In the genomic region with DNA sequence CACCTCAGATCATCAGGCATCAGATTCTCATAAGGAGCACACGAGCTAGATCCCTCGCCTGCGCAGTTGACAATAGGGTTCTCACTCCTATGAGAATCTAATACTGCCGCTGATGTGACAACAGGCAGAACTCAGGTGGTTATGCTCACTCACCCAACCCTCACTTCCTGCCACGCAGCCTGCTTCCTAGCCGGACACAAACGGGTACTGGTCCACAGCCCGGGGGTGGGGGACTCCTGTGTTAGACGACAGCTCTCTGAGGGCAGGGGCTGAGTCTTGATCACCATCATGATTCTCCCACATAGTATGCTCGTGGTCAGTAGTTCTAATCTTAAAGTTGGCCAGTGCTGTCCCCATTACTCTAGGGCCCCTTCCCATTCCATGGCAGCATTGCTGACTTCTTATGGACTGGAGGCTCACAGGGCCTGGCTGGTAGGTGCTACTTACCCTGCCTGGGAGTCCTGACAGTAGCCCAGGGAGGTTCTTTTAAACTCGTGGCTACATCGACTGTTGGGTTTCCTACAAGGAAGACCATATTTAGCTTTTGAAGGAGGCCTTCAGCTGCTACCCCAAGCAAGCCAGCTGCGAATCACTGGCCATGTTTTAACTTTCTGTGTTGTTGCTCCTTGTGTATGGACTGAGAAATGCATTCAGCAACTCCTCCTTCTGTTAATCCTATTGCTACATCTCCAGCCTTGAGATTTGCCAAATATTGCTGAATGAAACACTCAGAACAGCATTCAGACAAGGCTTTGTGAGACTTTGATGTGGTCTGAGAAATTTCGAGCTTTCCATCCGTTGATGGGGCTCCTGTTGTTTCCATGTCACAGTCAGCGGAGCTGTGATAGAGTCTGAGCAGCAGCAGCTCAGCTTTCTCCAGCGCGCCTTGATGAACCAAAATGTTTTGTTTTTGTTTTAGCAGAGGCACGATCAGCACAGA, we compare ENCODE assay signal across 21 cellular contexts.
DNase-seq lines count a peak whose midpoint lies in the region; ATAC-seq and TF ChIP-seq lines count a peak whose summit lies in the region.
"Had no signal": no experiment of that assay in that cellular context is flagged by ENCODE, and none has a peak within 500 bp of the region (broad histone marks: within the 10 kb centered on the region; RNA-seq: fewer than 3 reads in every experiment).

No MANE protein-coding gene starts in this region.

- H3K4me1 ChIP-seq in CD8-positive, alpha-beta T cell (ENCODE audit: insufficient read depth, low read length): peaks cover 21% of the 10 kb centered on the region
- H3K4me1 ChIP-seq in tibial artery (no peaks in the 10 kb centered on the region), heart left ventricle (peaks cover 0 to 11% (median 0%) of the 10 kb centered on the region in 12 donors)

- POLR2A ChIA-PET in CD8-positive, alpha-beta T cell (lab: Charles Lee): interaction anchor here (0.5 kb wide), 1 partner anchor 26 kb away, joined by 4 read pairs; no protein-coding TSS in a partner anchor

- WGBS in heart left ventricle, 4 donors: 89 to 92% (median 90%) methylated on average over 15 to 19 of the region's 19 CpGs

- H3K36me3 Mint-ChIP-seq in CD8-positive, alpha-beta T cell: peaks cover 8% of the 10 kb centered on the region
- no peaks in the 10 kb centered on the region for H3K36me3 Mint-ChIP-seq in activated T-helper 17 cell treated with anti-CD3 and anti-CD28 coated beads, Interleukin-2, amount 50 U/mL, for 72 hours (ENCODE audit: low read depth)
- peaks cover 2% of the 10 kb centered on the region for H3K36me3 Mint-ChIP-seq in chondrocyte (ENCODE audit: low read depth)
- H3K36me3 Mint-ChIP-seq: natural killer cell treated with Interleukin-12 subunit alpha and Interleukin-12 subunit beta and Interleukin-15 and Interleukin-18, amount 100 ng/mL, for 72 hours had no signal

- peaks cover 34% of the 10 kb centered on the region for H3K4me1 Mint-ChIP-seq in CD8-positive, alpha-beta T cell (ENCODE audit: low read depth)
- H3K4me1 Mint-ChIP-seq in activated T-helper 17 cell treated with anti-CD3 and anti-CD28 coated beads, Interleukin-2, amount 50 U/mL, for 72 hours: peaks cover 6% of the 10 kb centered on the region
- H3K4me1 Mint-ChIP-seq in chondrocyte (ENCODE audit: low read depth): no peaks in the 10 kb centered on the region

- H3K4me3 ChIP-seq in CD8-positive, alpha-beta T cell (ENCODE audit: low read depth, low read length): no peak overlapping the region
- no peak overlapping the region for H3K4me3 ChIP-seq in tibial artery
- H3K4me3 ChIP-seq in heart left ventricle: no peak overlapping the region
- H3K4me3 ChIP-seq: cardiac muscle cell, skin epidermis had no signal

- peak overlapping the region; percentile 58 for H3K27ac Mint-ChIP-seq in CD8-positive, alpha-beta T cell
- H3K27ac Mint-ChIP-seq in activated T-helper 17 cell treated with anti-CD3 and anti-CD28 coated beads, Interleukin-2, amount 50 U/mL, for 72 hours: peak overlapping the region; percentile 35
- H3K27ac Mint-ChIP-seq in chondrocyte (ENCODE audit: unreplicated experiment): no peak overlapping the region
- H3K27ac Mint-ChIP-seq: activated B cell treated with CpG ODN at 0.5 μM for 24 hours; natural killer cell treated with Interleukin-12 subunit alpha and Interleukin-12 subunit beta and Interleukin-15 and Interleukin-18, amount 100 ng/mL, for 72 hours had no signal

- no peak for TF ChIP-seq CTCF in CD8-positive, alpha-beta T cell (IDR thresholded peaks at IDR 0.05)
- TF ChIP-seq CTCF in chondrocyte (IDR thresholded peaks at IDR 0.05): no peak
- no peak for TF ChIP-seq CTCF in tibial artery (IDR thresholded peaks at IDR 0.05)
- no peak for TF ChIP-seq CTCF in heart left ventricle (IDR thresholded peaks at IDR 0.05)

- no peaks in the 10 kb centered on the region for H3K27me3 Mint-ChIP-seq in CD8-positive, alpha-beta T cell (ENCODE audit: low read depth)
- no peaks in the 10 kb centered on the region for H3K27me3 Mint-ChIP-seq in activated T-helper 17 cell treated with anti-CD3 and anti-CD28 coated beads, Interleukin-2, amount 50 U/mL, for 72 hours
- no peaks in the 10 kb centered on the region for H3K27me3 Mint-ChIP-seq in chondrocyte (ENCODE audit: low read depth)
- H3K27me3 Mint-ChIP-seq: activated B cell treated with CpG ODN at 0.5 μM for 24 hours; natural killer cell treated with Interleukin-12 subunit alpha and Interleukin-12 subunit beta and Interleukin-15 and Interleukin-18, amount 100 ng/mL, for 72 hours had no signal

- no peak for TF ChIP-seq POLR2A in heart left ventricle (IDR thresholded peaks at IDR 0.05)

- CTCF ChIA-PET in CD8-positive, alpha-beta T cell (lab: Charles Lee): no interaction called here

- ATAC-seq in CD8-positive, alpha-beta T cell: peak; percentile 36
- peak; percentile 56 for ATAC-seq in activated T-helper 17 cell treated with anti-CD3 and anti-CD28 coated beads, Interleukin-2, amount 50 U/mL, for 72 hours (replicated peaks)
- ATAC-seq in heart left ventricle: no peak
- ATAC-seq: PC-3 had no signal

- no peak overlapping the region for H3K27ac ChIP-seq in CD8-positive, alpha-beta T cell (ENCODE audit: low read depth, low read length)
- H3K27ac ChIP-seq in tibial artery (no peak overlapping the region), heart left ventricle (no peak overlapping the region)
- H3K27ac ChIP-seq: cardiac muscle cell, skin epidermis had no signal

- DNase-seq in activated T-cell treated with anti-CD3 and anti-CD28 coated beads for 48 hours (ENCODE audit: low read depth): peak; percentile 8
- no peak for DNase-seq in activated T-cell treated with anti-CD3 and anti-CD28 coated beads for 4 hours
- DNase-seq in CD8-positive, alpha-beta T cell: no peak
- DNase-seq in myocyte (ENCODE audit: low read depth): peak; percentile 27
- no peak for DNase-seq in chondrocyte (ENCODE audit: low spot score)
- no peak for DNase-seq in tibial artery
- no peak for DNase-seq in heart left ventricle
- DNase-seq: activated B cell treated with CpG ODN at 0.5 μM for 24 hours; activated CD8-positive, alpha-beta memory T cell treated with anti-CD3 and anti-CD28 coated beads, Interleukin-2, amount 50 U/mL, for 48 hours; amygdala; foreskin melanocyte; H9; NCI-H1436; NCI-H69; PC-3; posterior cingulate gyrus; SHP77 treated with DMSO at 0.1 percent for 48 hours had no signal

- no peaks in the 10 kb centered on the region for H3K36me3 ChIP-seq in CD8-positive, alpha-beta T cell (ENCODE audit: insufficient read depth, low read length)
- no peaks in the 10 kb centered on the region for H3K36me3 ChIP-seq in tibial artery
- H3K36me3 ChIP-seq in heart left ventricle: no peaks in the 10 kb centered on the region
- H3K36me3 ChIP-seq: cardiac muscle cell had no signal

- H3K4me3 Mint-ChIP-seq in CD8-positive, alpha-beta T cell: peak overlapping the region; percentile 35
- H3K4me3 Mint-ChIP-seq in activated T-helper 17 cell treated with anti-CD3 and anti-CD28 coated beads, Interleukin-2, amount 50 U/mL, for 72 hours: peak overlapping the region; percentile 4
- no peak overlapping the region for H3K4me3 Mint-ChIP-seq in chondrocyte (ENCODE audit: unreplicated experiment)
- H3K4me3 Mint-ChIP-seq: activated B cell treated with CpG ODN at 0.5 μM for 24 hours; H9; natural killer cell treated with Interleukin-12 subunit alpha and Interleukin-12 subunit beta and Interleukin-15 and Interleukin-18, amount 100 ng/mL, for 72 hours had no signal

- no peaks in the 10 kb centered on the region for H3K9me3 Mint-ChIP-seq in CD8-positive, alpha-beta T cell
- no peaks in the 10 kb centered on the region for H3K9me3 Mint-ChIP-seq in activated T-helper 17 cell treated with anti-CD3 and anti-CD28 coated beads, Interleukin-2, amount 50 U/mL, for 72 hours
- no peaks in the 10 kb centered on the region for H3K9me3 Mint-ChIP-seq in chondrocyte (ENCODE audit: low read depth)
- H3K9me3 Mint-ChIP-seq: activated B cell treated with CpG ODN at 0.5 μM for 24 hours, H9 had no signal

- H3K27me3 ChIP-seq in CD8-positive, alpha-beta T cell (ENCODE audit: insufficient read depth, low read length): no peaks in the 10 kb centered on the region
- H3K27me3 ChIP-seq in tibial artery: no peaks in the 10 kb centered on the region
- H3K27me3 ChIP-seq in heart left ventricle: no peaks in the 10 kb centered on the region
- H3K27me3 ChIP-seq: cardiac muscle cell had no signal

- intact Hi-C loops in CD8-positive, alpha-beta T cell (cut with DNase I, micrococcal nuclease): no loop called here
- intact Hi-C loops in tibial artery (cut with DNase I; ENCODE audit: low total_unique reads) (no loop called here), heart left ventricle (cut with DNase I) (no loop called here)

- no peaks in the 10 kb centered on the region for H3K9me3 ChIP-seq in CD8-positive, alpha-beta T cell (ENCODE audit: low read length)
- no peaks in the 10 kb centered on the region for H3K9me3 ChIP-seq in tibial artery
- no peaks in the 10 kb centered on the region for H3K9me3 ChIP-seq in heart left ventricle

Comparison
In these comparisons a context has a peak if more than half of its experiments do, and no peak if none do; other contexts are left out.
1. DNase-seq: peak in activated T-cell treated with anti-CD3 and anti-CD28 coated beads for 48 hours (single experiment) and myocyte (single experiment); none in activated T-cell treated with anti-CD3 and anti-CD28 coated beads for 4 hours (single experiment), CD8-positive, alpha-beta T cell (0 of 7), chondrocyte (single experiment), tibial artery (0 of 2) and heart left ventricle (0 of 5).
2. ATAC-seq: peak in CD8-positive, alpha-beta T cell (single experiment) and activated T-helper 17 cell treated with anti-CD3 and anti-CD28 coated beads, Interleukin-2, amount 50 U/mL, for 72 hours (single experiment); none in heart left ventricle (0 of 4).